In the genomic region with DNA sequence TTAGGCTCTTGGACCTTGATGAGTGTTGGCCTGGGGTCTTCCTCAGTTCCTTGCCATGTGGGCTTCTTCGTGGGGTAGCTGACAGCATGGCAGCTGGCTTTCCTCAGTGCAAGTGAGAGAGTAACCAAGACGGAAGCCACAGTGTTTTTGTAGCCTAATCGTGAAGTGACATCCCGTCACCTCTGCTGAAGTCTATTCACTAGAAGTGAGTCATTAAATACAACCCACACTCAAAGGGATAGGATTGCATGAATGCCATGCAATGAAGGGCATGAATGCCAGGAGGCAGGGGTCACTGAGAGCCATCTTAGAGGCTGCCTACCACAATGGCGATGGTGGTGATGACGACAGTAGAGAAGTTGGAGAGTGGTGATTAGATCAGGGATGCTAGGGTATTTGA, we compare ENCODE assay signal across 19 cellular contexts. TPM values are rescaled to one million over a fixed set of nuclear protein-coding genes. Genes with fewer than 3 reads are reported as not detected.
A peak's percentile ranks its signal among the peaks of the same experiment; 100 is the strongest.
DNase-seq lines count a peak whose midpoint lies in the region; ATAC-seq and TF ChIP-seq lines count a peak whose summit lies in the region.
"Had no signal": no experiment of that assay in that cellular context is flagged by ENCODE, and none has a peak within 500 bp of the region (broad histone marks: within the 10 kb centered on the region; RNA-seq: fewer than 3 reads in every experiment).

No MANE protein-coding gene starts in this region.

- DNase-seq in activated T-cell treated with anti-CD3 and anti-CD28 coated beads, Interleukin-2, amount 50 U/mL, for 4 hours, result no peak
- DNase-seq in activated T-cell treated with anti-CD3 and anti-CD28 coated beads for 4 hours (no peak), RPMI7951 (ENCODE audit: low read depth) (peak; percentile 15), spleen (peak; percentile 9), NCI-H345 treated with DMSO at 0.1 percent for 48 hours (lab: John Stamatoyannopoulos, UW; ENCODE audit: unreplicated experiment) (no peak), neural progenitor cell (ENCODE audit: low spot score) (no peak)
- no peak for DNase-seq in activated naive CD8-positive, alpha-beta T cell treated with anti-CD3 and anti-CD28 coated beads, Interleukin-2, amount 50 U/mL, for 24 hours
- DNase-seq: AML-193, DMS79, H9, NCI-H1417 treated with DMSO at 0.1 percent for 48 hours, NCI-H187 treated with DMSO at 0.1 percent for 48 hours, NCI-H226, NCI-H526, PC-3, SIG-M5 had no signal

- H3K4me3 Mint-ChIP-seq in activated T-cell treated with anti-CD3 and anti-CD28 coated beads, Interleukin-2, amount 50 U/mL, for 4 hours, result no peak overlapping the region
- H3K4me3 Mint-ChIP-seq in activated naive CD8-positive, alpha-beta T cell treated with anti-CD3 and anti-CD28 coated beads, Interleukin-2, amount 50 U/mL, for 24 hours, result no peak overlapping the region
- H3K4me3 Mint-ChIP-seq in neural progenitor cell, result no peak overlapping the region

- H3K9me3 ChIP-seq in spleen, result no peaks in the 10 kb centered on the region
- no peaks in the 10 kb centered on the region for H3K9me3 ChIP-seq in neural progenitor cell (ENCODE audit: low read depth)

- no peak for TF ChIP-seq POLR2A in spleen (IDR thresholded peaks at IDR 0.05)

- WGBS in spleen, 5 donors, result 69 to 79% (median 78%) methylated on average over 6 of the region's 6 CpGs

- no peak overlapping the region for H3K27ac Mint-ChIP-seq in activated naive CD8-positive, alpha-beta T cell treated with anti-CD3 and anti-CD28 coated beads, Interleukin-2, amount 50 U/mL, for 24 hours
- H3K27ac Mint-ChIP-seq in neural progenitor cell, result no peak overlapping the region
- H3K27ac Mint-ChIP-seq: H9 had no signal

- H3K4me3 ChIP-seq in spleen (no peak overlapping the region), neural progenitor cell (no peak overlapping the region)

- H3K4me2 ChIP-seq in neural progenitor cell, result no peak overlapping the region
- H3K4me2 ChIP-seq: KMS-11 had no signal

- no peaks in the 10 kb centered on the region for H4K20me1 ChIP-seq in neural progenitor cell (ENCODE audit: low read depth)

- H3K36me3 Mint-ChIP-seq in activated T-cell treated with anti-CD3 and anti-CD28 coated beads, Interleukin-2, amount 50 U/mL, for 4 hours (ENCODE audit: insufficient read depth), result no peaks in the 10 kb centered on the region
- no peaks in the 10 kb centered on the region for H3K36me3 Mint-ChIP-seq in activated naive CD8-positive, alpha-beta T cell treated with anti-CD3 and anti-CD28 coated beads, Interleukin-2, amount 50 U/mL, for 24 hours (ENCODE audit: low read depth)
- no peaks in the 10 kb centered on the region for H3K36me3 Mint-ChIP-seq in neural progenitor cell

- H3K27me3 ChIP-seq in spleen (replicated peaks in 1 of 7) (peaks cover 0 to 8% (median 0%) of the 10 kb centered on the region in 7 donors), neural progenitor cell (peaks cover 7% of the 10 kb centered on the region)

- no peaks in the 10 kb centered on the region for H3F3A ChIP-seq in neural progenitor cell (ENCODE audit: low read depth)

- H3K36me3 ChIP-seq in spleen (no peaks in the 10 kb centered on the region), neural progenitor cell (no peaks in the 10 kb centered on the region)

- H3K27ac ChIP-seq in spleen (no peak overlapping the region), neural progenitor cell (no peak overlapping the region)
- H3K27ac ChIP-seq: C4-2B, KMS-11, RWPE1 had no signal

- H3K9me3 Mint-ChIP-seq in activated T-cell treated with anti-CD3 and anti-CD28 coated beads, Interleukin-2, amount 50 U/mL, for 4 hours, result no peaks in the 10 kb centered on the region
- no peaks in the 10 kb centered on the region for H3K9me3 Mint-ChIP-seq in activated naive CD8-positive, alpha-beta T cell treated with anti-CD3 and anti-CD28 coated beads, Interleukin-2, amount 50 U/mL, for 24 hours
- H3K9me3 Mint-ChIP-seq in neural progenitor cell, result no peaks in the 10 kb centered on the region
- H3K9me3 Mint-ChIP-seq: H9 had no signal

- H3K27me3 Mint-ChIP-seq in activated T-cell treated with anti-CD3 and anti-CD28 coated beads, Interleukin-2, amount 50 U/mL, for 4 hours (ENCODE audit: low read depth), result peaks cover 7% of the 10 kb centered on the region
- peaks cover 6% of the 10 kb centered on the region for H3K27me3 Mint-ChIP-seq in activated naive CD8-positive, alpha-beta T cell treated with anti-CD3 and anti-CD28 coated beads, Interleukin-2, amount 50 U/mL, for 24 hours
- H3K27me3 Mint-ChIP-seq in neural progenitor cell (ENCODE audit: insufficient read depth, low read depth), result peaks cover 13% of the 10 kb centered on the region

- no peak overlapping the region for H2AFZ ChIP-seq in neural progenitor cell (replicated peaks)

- H3K9ac ChIP-seq in neural progenitor cell, result no peak overlapping the region
- H3K9ac ChIP-seq: KMS-11 had no signal

- intact Hi-C loops in spleen (cut with DNase I; ENCODE audit: low total_unique reads), result no loop called here

- ATAC-seq in activated T-cell treated with anti-CD3 and anti-CD28 coated beads, Interleukin-2, amount 50 U/mL, for 4 hours, result peak; percentile 39 to 62
- peak; percentile 10 for ATAC-seq in activated naive CD8-positive, alpha-beta T cell treated with anti-CD3 and anti-CD28 coated beads, Interleukin-2, amount 50 U/mL, for 24 hours
- ATAC-seq: PC-3 had no signal

- no peaks in the 10 kb centered on the region for H3K4me1 ChIP-seq in spleen
- peaks cover 3% of the 10 kb centered on the region for H3K4me1 ChIP-seq in neural progenitor cell

- TF ChIP-seq CTCF in spleen (IDR thresholded peaks at IDR 0.05 in 8 of 11, conservative IDR thresholded peaks at IDR 0.05 in 3 of 11) (no peak), neural progenitor cell (IDR thresholded peaks at IDR 0.05) (no peak)

- no peaks in the 10 kb centered on the region for H3K4me1 Mint-ChIP-seq in activated T-cell treated with anti-CD3 and anti-CD28 coated beads, Interleukin-2, amount 50 U/mL, for 4 hours (ENCODE audit: low read depth)
- peaks cover 6% of the 10 kb centered on the region for H3K4me1 Mint-ChIP-seq in activated naive CD8-positive, alpha-beta T cell treated with anti-CD3 and anti-CD28 coated beads, Interleukin-2, amount 50 U/mL, for 24 hours
- peaks cover 23% of the 10 kb centered on the region for H3K4me1 Mint-ChIP-seq in neural progenitor cell

- H3K79me2 ChIP-seq in neural progenitor cell (ENCODE audit: low read depth), result no peaks in the 10 kb centered on the region

RNA-seq across cellular contexts. Expression of a gene that starts 13.5 kb away (rescaled TPM):
- 1 to 10 TPM; 2.8 to 8.4 (median 7.7) TPM for total RNA-seq in activated T-cell treated with anti-CD3 and anti-CD28 coated beads, Interleukin-2, amount 50 U/mL, for 4 hours
- total RNA-seq in RPMI7951 (2014; rRNA removed; shearing (Covaris generic)), result 0.24 and 0.39 TPM in 2 replicates
- total RNA-seq in spleen, result 1 to 10 TPM in 2 of 7 donors, under 1 TPM in 5; 0.26 to 1.3 (median 0.54) TPM
- polyA plus RNA-seq in spleen, result under 1 TPM; 0.16 to 0.33 (median 0.22) TPM
- total RNA-seq in neural progenitor cell (ENCODE audit: low replicate concordance), result 2.5 and 5.6 TPM in 2 replicates

RNA-seq across cellular contexts. Expression of a gene that starts 18.6 kb away (rescaled TPM):
- 10 to 100 TPM; 22.6 to 26.0 (median 25.6) TPM for total RNA-seq in activated T-cell treated with anti-CD3 and anti-CD28 coated beads, Interleukin-2, amount 50 U/mL, for 4 hours
- total RNA-seq in RPMI7951 (2014; rRNA removed; shearing (Covaris generic)), result 158 and 173 TPM in 2 replicates
- 10 to 100 TPM in 4 of 7 donors, 1 to 10 TPM in 3; 8.1 to 21.1 (median 11.3) TPM for total RNA-seq in spleen
- polyA plus RNA-seq in spleen, result 1 to 10 TPM; 3.4 to 6.9 (median 5.8) TPM
- 121 and 149 TPM in 2 replicates for total RNA-seq in neural progenitor cell (ENCODE audit: low replicate concordance)

RNA-seq across cellular contexts. Expression of a gene that starts 41.3 kb away (rescaled TPM):
- total RNA-seq in activated T-cell treated with anti-CD3 and anti-CD28 coated beads, Interleukin-2, amount 50 U/mL, for 4 hours, result 10 to 100 TPM; 85.8 to 99.4 (median 97.6) TPM
- 35.9 and 41.8 TPM in 2 replicates for total RNA-seq in RPMI7951 (2014; rRNA removed; shearing (Covaris generic))
- 10 to 100 TPM; 47.3 to 85.7 (median 60.3) TPM for total RNA-seq in spleen
- polyA plus RNA-seq in spleen, result 10 to 100 TPM; 17.4 to 25.3 (median 18.1) TPM
- total RNA-seq in neural progenitor cell (ENCODE audit: low replicate concordance), result 121 and 209 TPM in 2 replicates

RNA-seq across cellular contexts. Expression of a gene that starts 60.0 kb away (rescaled TPM):
- total RNA-seq in activated T-cell treated with anti-CD3 and anti-CD28 coated beads, Interleukin-2, amount 50 U/mL, for 4 hours, result 1 to 10 TPM in 1 of 3 donors, under 1 TPM in 2; 0.60 to 1.2 (median 0.87) TPM
- 0.39 TPM in 1 of 2 replicates, not detected in the other for total RNA-seq in RPMI7951 (2014; rRNA removed; shearing (Covaris generic))
- total RNA-seq in spleen (under 1 TPM in 6 of 7 donors, not detected in 1; 0.13 to 0.79 (median 0.45) TPM), neural progenitor cell (ENCODE audit: low replicate concordance) (1.4 TPM in 1 of 2 replicates, not detected in the other)
- polyA plus RNA-seq in spleen, result under 1 TPM; 0.44 to 0.72 (median 0.48) TPM

Comparison
In these comparisons a context has a peak if more than half of its experiments do, and no peak if none do; other contexts are left out.
1. DNase-seq: peak in RPMI7951 (single experiment) and spleen (single experiment); none in activated T-cell treated with anti-CD3 and anti-CD28 coated beads, Interleukin-2, amount 50 U/mL, for 4 hours (single experiment), activated T-cell treated with anti-CD3 and anti-CD28 coated beads for 4 hours (single experiment), activated naive CD8-positive, alpha-beta T cell treated with anti-CD3 and anti-CD28 coated beads, Interleukin-2, amount 50 U/mL, for 24 hours (single experiment), NCI-H345 treated with DMSO at 0.1 percent for 48 hours (single experiment) and neural progenitor cell (single experiment).